8 cellular contexts compared by ENCODE assay signal in the genomic region with DNA sequence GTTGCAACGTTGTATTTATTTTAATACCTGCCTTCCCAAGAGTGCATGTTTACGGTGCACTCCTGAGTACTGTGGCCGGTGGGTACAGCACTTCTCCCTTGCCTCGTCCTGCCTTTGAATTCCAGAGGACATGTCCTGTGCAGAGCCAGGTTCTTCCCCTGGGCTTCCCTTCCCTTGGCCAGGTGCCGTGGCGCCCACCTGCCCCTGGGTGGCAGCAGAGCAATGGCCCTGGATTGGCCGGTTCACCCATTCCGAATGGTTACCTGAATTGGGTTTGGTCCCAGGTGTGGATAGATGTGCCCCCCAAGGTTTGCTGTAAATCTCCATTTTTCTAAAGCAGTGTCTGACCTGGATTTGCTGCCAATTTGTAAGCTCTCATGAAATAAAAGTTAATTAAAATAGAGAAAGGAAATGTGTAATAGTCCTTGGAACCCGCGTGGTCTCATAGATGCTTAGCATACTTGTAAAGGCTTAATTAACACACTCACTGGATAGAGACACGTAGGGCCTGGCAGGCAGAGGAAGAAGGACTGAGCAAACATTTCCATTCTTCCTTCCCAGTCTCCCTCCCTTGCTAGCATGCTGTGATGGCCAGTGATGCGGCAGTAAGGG. TPM values are rescaled to one million over a fixed set of nuclear protein-coding genes. Genes with fewer than 3 reads are reported as not detected.
DNase-seq lines count a peak whose midpoint lies in the region; ATAC-seq and TF ChIP-seq lines count a peak whose summit lies in the region.

No MANE protein-coding gene starts in this region.

- peak; percentile 72 for ATAC-seq in left colon
- ATAC-seq in activated T-helper 17 cell treated with anti-CD3 and anti-CD28 coated beads, Interleukin-2, amount 50 U/mL, for 72 hours (replicated peaks), result no peak
- no peak for ATAC-seq in HG02759 (IDR thresholded peaks at IDR 0.05; ENCODE audit: unreplicated experiment)

- H3K9me3 Mint-ChIP-seq in activated T-helper 17 cell treated with anti-CD3 and anti-CD28 coated beads, Interleukin-2, amount 50 U/mL, for 72 hours, result no peaks in the 10 kb centered on the region

- CTCF ChIA-PET in BJ (lab: Yijun Ruan, JAX), result no interaction called here

- H3K4me1 Mint-ChIP-seq in activated T-helper 17 cell treated with anti-CD3 and anti-CD28 coated beads, Interleukin-2, amount 50 U/mL, for 72 hours, result peaks cover 8% of the 10 kb centered on the region

- peaks cover 36% of the 10 kb centered on the region for H3K36me3 Mint-ChIP-seq in activated T-helper 17 cell treated with anti-CD3 and anti-CD28 coated beads, Interleukin-2, amount 50 U/mL, for 72 hours (ENCODE audit: low read depth)

- H3K36me3 ChIP-seq in BJ (ENCODE audit: control insufficient read depth, insufficient read depth, low read length) (peaks cover 1% of the 10 kb centered on the region; the same call in 1 of the 2 replicates), WERI-Rb-1 (no peaks in the 10 kb centered on the region; the same call in 1 of the 2 replicates)

- H3K9me3 ChIP-seq in WERI-Rb-1 (ENCODE audit: severe bottlenecking), result no peaks in the 10 kb centered on the region

- DNase-seq in BJ (ENCODE audit: low read depth), result no peak
- no peak for DNase-seq in GM20000 (ENCODE audit: low spot score)
- DNase-seq in WERI-Rb-1, result peak; percentile 51
- peak in 1 of 2 donors; percentile 27 for DNase-seq in left colon
- no peak for DNase-seq in OCI-M1 (lab: John Stamatoyannopoulos, UW)
- no peak for DNase-seq in dedifferentiated amniotic fluid mesenchymal stem cell (ENCODE audit: extremely low spot score)

- H3K4me3 ChIP-seq in BJ (ENCODE audit: low read depth, low read length) (no peak overlapping the region), WERI-Rb-1 (ENCODE audit: low read depth, low read length) (no peak overlapping the region)

- H3K27me3 ChIP-seq in BJ (ENCODE audit: control insufficient read depth, insufficient read depth, low read length), result no peaks in the 10 kb centered on the region
- H3K27me3 ChIP-seq in WERI-Rb-1 (ENCODE audit: insufficient read depth, low read depth, severe bottlenecking), result no peaks in the 10 kb centered on the region

- no peak overlapping the region for H3K27ac Mint-ChIP-seq in activated T-helper 17 cell treated with anti-CD3 and anti-CD28 coated beads, Interleukin-2, amount 50 U/mL, for 72 hours

- no peaks in the 10 kb centered on the region for H3K27me3 Mint-ChIP-seq in activated T-helper 17 cell treated with anti-CD3 and anti-CD28 coated beads, Interleukin-2, amount 50 U/mL, for 72 hours

- H3K4me3 Mint-ChIP-seq in activated T-helper 17 cell treated with anti-CD3 and anti-CD28 coated beads, Interleukin-2, amount 50 U/mL, for 72 hours, result no peak overlapping the region

- H3K27ac ChIP-seq in WERI-Rb-1, result no peak overlapping the region

- intact Hi-C loops in left colon (cut with DNase I, micrococcal nuclease), result no loop called here

- POLR2A ChIA-PET in BJ (lab: Charles Lee), result no interaction called here

- peak; percentile 66 for TF ChIP-seq CTCF in BJ (IDR thresholded peaks at IDR 0.05; ENCODE audit: insufficient read depth, low read depth, low read length)
- peak; percentile 52 for TF ChIP-seq CTCF in GM20000 (IDR thresholded peaks at IDR 0.05; ENCODE audit: extremely low read depth, missing control alignments)
- TF ChIP-seq CTCF in WERI-Rb-1 (IDR thresholded peaks at IDR 0.05; ENCODE audit: low read depth, low read length), result peak; percentile 93

RNA-seq across cellular contexts. Expression of gene DTD1, which starts 40.6 kb away (rescaled TPM):
- 47.3 and 57.7 TPM in 2 replicates for polyA plus RNA-seq in BJ (2011; rRNA removed)
- polyA minus RNA-seq in BJ (2011; rRNA and poly(A)+ RNA removed), result 27.2 TPM in 2 replicates
- 10 to 100 TPM; 17.1 to 20.8 TPM for total RNA-seq in left colon
- total RNA-seq in activated T-helper 17 cell treated with anti-CD3 and anti-CD28 coated beads, Interleukin-2, amount 50 U/mL, for 72 hours, result 10 to 100 TPM; 34.9 to 45.8 TPM
